In genomic region chr7:139118234-139118802, GRCh38 we compare ENCODE assay signal across 1 cellular context.
TF ChIP-seq lines count a peak whose summit lies in the region.

No MANE protein-coding gene starts in this region.

TF ChIP-seq in K562, 482 proteins besides CTCF, POLR2A, EP300 and RAD21 (continued from another document and continues in another):
- no peak for TF ChIP-seq THAP12 (CRISPR knock-in tag; IDR thresholded peaks at IDR 0.05)
- TF ChIP-seq FOXO4 (CRISPR knock-in tag; IDR thresholded peaks at IDR 0.05): no peak
- peak; percentile 73; the same call in 1 of the 2 replicates for TF ChIP-seq ZNF140 (CRISPR knock-in tag; IDR thresholded peaks at IDR 0.05)
- TF ChIP-seq ZNF124 (CRISPR knock-in tag; IDR thresholded peaks at IDR 0.05): no peak
- TF ChIP-seq KLF16 (IDR thresholded peaks at IDR 0.05): peak; percentile 62; the same call in 1 of the 2 replicates
- TF ChIP-seq ZNF121 (CRISPR knock-in tag; conservative IDR thresholded peaks at IDR 0.05): no peak
- peak; percentile 85 for TF ChIP-seq ATF7 (IDR thresholded peaks at IDR 0.05)
- TF ChIP-seq HMG20B (CRISPR knock-in tag; IDR thresholded peaks at IDR 0.05): no peak
- TF ChIP-seq ZNF395 (CRISPR knock-in tag; IDR thresholded peaks at IDR 0.05): peak; percentile 93; the same call in 1 of the 2 replicates
- TF ChIP-seq ZSCAN32 (CRISPR knock-in tag; IDR thresholded peaks at IDR 0.05): no peak
- TF ChIP-seq USF2 (CRISPR knock-in tag; IDR thresholded peaks at IDR 0.05): no peak
- peak; percentile 90 for TF ChIP-seq SOX6 (IDR thresholded peaks at IDR 0.05)
- no peak; the same call in 1 of the 2 replicates for TF ChIP-seq KHSRP (IDR thresholded peaks at IDR 0.05)
- TF ChIP-seq MECOM (CRISPR knock-in tag; IDR thresholded peaks at IDR 0.05): no peak
- TF ChIP-seq DMBX1 (CRISPR knock-in tag; IDR thresholded peaks at IDR 0.05; ENCODE audit: borderline replicate concordance): no peak
- no peak; the same call in 1 of the 2 replicates for TF ChIP-seq ZNF766 (CRISPR knock-in tag; conservative IDR thresholded peaks at IDR 0.05)
- peak; percentile 62 for TF ChIP-seq GATA2 (CRISPR knock-in tag; IDR thresholded peaks at IDR 0.05)
- TF ChIP-seq TSC22D4 (tag; IDR thresholded peaks at IDR 0.05): no peak
- TF ChIP-seq HLTF (IDR thresholded peaks at IDR 0.05): peak; percentile 4; the same call in 1 of the 2 replicates
- no peak for TF ChIP-seq ESRRB (CRISPR knock-in tag; IDR thresholded peaks at IDR 0.05; ENCODE audit: borderline replicate concordance)
- no peak for TF ChIP-seq GABPA (tag; conservative IDR thresholded peaks at IDR 0.05; ENCODE audit: low read depth)
- TF ChIP-seq TCF3 (CRISPR knock-in tag; IDR thresholded peaks at IDR 0.05): peak; percentile 96
- peak; percentile 97 for TF ChIP-seq C11orf30 (IDR thresholded peaks at IDR 0.05; ENCODE audit: low read depth)
- TF ChIP-seq ZBTB34 (CRISPR knock-in tag; IDR thresholded peaks at IDR 0.05): no peak
- no peak for TF ChIP-seq ZBTB5 (IDR thresholded peaks at IDR 0.05)
- no peak for TF ChIP-seq SP2 (IDR thresholded peaks at IDR 0.05; ENCODE audit: extremely low read depth, low read depth, low read length, poor library complexity, severe bottlenecking)
- TF ChIP-seq SMARCE1 (IDR thresholded peaks at IDR 0.05): peak; percentile 98
- TF ChIP-seq CGGBP1 (CRISPR knock-in tag; IDR thresholded peaks at IDR 0.05): no peak
- TF ChIP-seq ZNF184 (CRISPR knock-in tag; IDR thresholded peaks at IDR 0.05): no peak
- TF ChIP-seq GABPB1 (CRISPR knock-in tag; IDR thresholded peaks at IDR 0.05): no peak; the same call in 1 of the 2 replicates
- no peak for TF ChIP-seq TBP (optimal IDR thresholded peaks at IDR 0.05; ENCODE audit: low read depth, low read length)
- no peak for TF ChIP-seq SRSF9 (IDR thresholded peaks at IDR 0.05; ENCODE audit: borderline replicate concordance, low read depth, low read length)
- TF ChIP-seq RAD51 (IDR thresholded peaks at IDR 0.05; ENCODE audit: borderline replicate concordance, low read depth): no peak
- TF ChIP-seq JUND (IDR thresholded peaks at IDR 0.05; ENCODE audit: borderline replicate concordance, low read depth, low read length): peak; percentile 99
- peak; percentile 100 for TF ChIP-seq JUND (tag; IDR thresholded peaks at IDR 0.05; ENCODE audit: borderline replicate concordance, low read depth, low read length)
- TF ChIP-seq PKNOX1 (IDR thresholded peaks at IDR 0.05): peak; percentile 95
- no peak for TF ChIP-seq TAF1 (IDR thresholded peaks at IDR 0.05; ENCODE audit: control insufficient read depth, extremely low read depth, insufficient read depth, low read length, severe bottlenecking)
- peak; percentile 32; the same call in 1 of the 2 replicates for TF ChIP-seq ZNF324 (CRISPR knock-in tag; IDR thresholded peaks at IDR 0.05)
- TF ChIP-seq NFE2L1 (tag; IDR thresholded peaks at IDR 0.05; ENCODE audit: borderline replicate concordance, low read depth): no peak
- peak; percentile 90 for TF ChIP-seq CBFA2T2 (conservative IDR thresholded peaks at IDR 0.05)
- peak; percentile 59; the same call in 1 of the 2 replicates for TF ChIP-seq TCFL5 (CRISPR knock-in tag; conservative IDR thresholded peaks at IDR 0.05)
- TF ChIP-seq AFF4 (CRISPR knock-in tag; IDR thresholded peaks at IDR 0.05): no peak; the same call in 1 of the 2 replicates
- no peak for TF ChIP-seq FOXP1 (CRISPR knock-in tag; IDR thresholded peaks at IDR 0.05)
- no peak for TF ChIP-seq ZNF77 (CRISPR knock-in tag; IDR thresholded peaks at IDR 0.05)
- TF ChIP-seq RBM34 (IDR thresholded peaks at IDR 0.05; ENCODE audit: borderline replicate concordance, insufficient read depth, low read length): no peak
- TF ChIP-seq XRCC4 (IDR thresholded peaks at IDR 0.05; ENCODE audit: extremely low read depth, insufficient read depth, insufficient read length): no peak
- no peak; the same call in 1 of the 2 replicates for TF ChIP-seq SMAD4 (CRISPR knock-in tag; conservative IDR thresholded peaks at IDR 0.05)
- no peak for TF ChIP-seq ZNF830 (CRISPR knock-in tag; IDR thresholded peaks at IDR 0.05)
- no peak for TF ChIP-seq PREB (CRISPR knock-in tag; IDR thresholded peaks at IDR 0.05)
- peak; percentile 75; the same call in 1 of the 2 replicates for TF ChIP-seq MTA1 (IDR thresholded peaks at IDR 0.05; ENCODE audit: borderline replicate concordance)
- no peak for TF ChIP-seq BDP1 (IDR thresholded peaks at IDR 0.05; ENCODE audit: insufficient read depth, insufficient read length)
- no peak for TF ChIP-seq MED1 (CRISPR knock-in tag; IDR thresholded peaks at IDR 0.05; ENCODE audit: borderline replicate concordance)
- peak; percentile 77 for TF ChIP-seq NCOA1 (IDR thresholded peaks at IDR 0.05; ENCODE audit: low read depth)
- TF ChIP-seq DIDO1 (tag; IDR thresholded peaks at IDR 0.05; ENCODE audit: low read depth): no peak
- TF ChIP-seq CC2D1A (IDR thresholded peaks at IDR 0.05): peak; percentile 85
- TF ChIP-seq ZNF695 (CRISPR knock-in tag; IDR thresholded peaks at IDR 0.05): no peak
- no peak for TF ChIP-seq ETV1 (tag; conservative IDR thresholded peaks at IDR 0.05; ENCODE audit: low read depth)
